Comparison of ENCODE assay signal across 10 cellular contexts in the genomic region with DNA sequence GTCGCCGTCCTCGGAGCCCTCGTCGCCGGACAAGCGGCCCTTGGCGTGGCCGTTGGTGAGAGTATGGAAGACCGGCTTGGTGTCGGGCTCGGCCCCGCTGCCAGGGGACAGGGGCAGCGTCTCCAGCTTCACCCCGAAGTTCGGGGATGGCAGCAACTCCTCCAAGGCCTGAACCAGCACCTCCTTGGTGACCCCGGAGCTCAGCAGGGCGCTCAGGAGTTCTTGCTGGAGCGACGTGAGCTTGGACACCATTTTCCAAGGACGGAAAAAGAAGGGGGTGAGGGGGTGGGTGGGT. TPM values are rescaled to one million over a fixed set of nuclear protein-coding genes. Genes with fewer than 3 reads are reported as not detected.
A peak's percentile ranks its signal among the peaks of the same experiment; 100 is the strongest.
DNase-seq lines count a peak whose midpoint lies in the region; ATAC-seq and TF ChIP-seq lines count a peak whose summit lies in the region.
"Had no signal": no experiment of that assay in that cellular context is flagged by ENCODE, and none has a peak within 500 bp of the region (broad histone marks: within the 10 kb centered on the region; RNA-seq: fewer than 3 reads in every experiment).

No MANE protein-coding gene starts in this region.

- H3K27me3 Mint-ChIP-seq in naive thymus-derived CD8-positive, alpha-beta T cell, result peaks cover 34 to 91% (median 56%) of the 10 kb centered on the region in 5 donors

- H3K4me1 ChIP-seq in duodenal mucosa (ENCODE audit: control insufficient read depth in 1 of 2, insufficient read depth in 2 of 2, low read length in 2 of 2), result peaks cover 16 to 18% of the 10 kb centered on the region in 2 donors
- H3K4me1 ChIP-seq in tibial nerve, result peaks cover 0 to 43% (median 25%) of the 10 kb centered on the region in 4 donors

- H3K36me3 Mint-ChIP-seq in naive thymus-derived CD8-positive, alpha-beta T cell, result no peaks in the 10 kb centered on the region

- intact Hi-C loops in posterior cingulate gyrus (cut with DNase I), result no loop called here

- TF ChIP-seq CTCF in GM06990 (IDR thresholded peaks at IDR 0.05; ENCODE audit: insufficient read depth, low read length, poor library complexity, severe bottlenecking) (no peak), tibial nerve (IDR thresholded peaks at IDR 0.05) (no peak)

- ATAC-seq in HG02642 (IDR thresholded peaks at IDR 0.05; ENCODE audit: poor library complexity, unreplicated experiment) (peak; percentile 20), HG02970 (IDR thresholded peaks at IDR 0.05; ENCODE audit: low FRiP score, unreplicated experiment) (no peak)
- ATAC-seq in naive thymus-derived CD8-positive, alpha-beta T cell, result peak in 1 of 2 donors; percentile 16

- peaks cover 2% of the 10 kb centered on the region for H3K27me3 ChIP-seq in GM06990 (replicated peaks; ENCODE audit: control insufficient read depth, insufficient read depth, low read length)
- H3K27me3 ChIP-seq in duodenal mucosa (ENCODE audit: control insufficient read depth in 1 of 2, insufficient read depth in 2 of 2, low read length in 2 of 2), result peaks cover 27 to 30% of the 10 kb centered on the region in 2 donors
- peaks cover 0 to 98% of the 10 kb centered on the region in 2 donors for H3K27me3 ChIP-seq in tibial nerve

- H3K9me3 ChIP-seq in duodenal mucosa (ENCODE audit: control insufficient read depth in 1 of 2, low read length in 2 of 2) (no peaks in the 10 kb centered on the region), tibial nerve (no peaks in the 10 kb centered on the region)

- 5 to 10% methylated on average over 7 to 13 of the region's 21 CpGs for WGBS in tibial nerve, 2 donors

- no peaks in the 10 kb centered on the region for H3K36me3 ChIP-seq in GM06990 (ENCODE audit: control insufficient read depth, insufficient read depth, low read length)
- no peaks in the 10 kb centered on the region for H3K36me3 ChIP-seq in duodenal mucosa (ENCODE audit: control insufficient read depth in 1 of 2, insufficient read depth in 2 of 2, low read length in 2 of 2)
- no peaks in the 10 kb centered on the region for H3K36me3 ChIP-seq in tibial nerve

- H3K9me3 Mint-ChIP-seq in naive thymus-derived CD8-positive, alpha-beta T cell, result no peaks in the 10 kb centered on the region

- peak overlapping the region in 9 of 10 donors; percentile 42 to 77 (median 57) for H3K4me3 Mint-ChIP-seq in naive thymus-derived CD8-positive, alpha-beta T cell

- POLR2A ChIA-PET in naive thymus-derived CD8-positive, alpha-beta T cell (lab: Charles Lee), result no interaction called here

- peak overlapping the region; percentile 57 for H3K4me3 ChIP-seq in GM06990 (replicated peaks; ENCODE audit: low read depth, low read length)
- peak overlapping the region; percentile 76 to 82 for H3K4me3 ChIP-seq in duodenal mucosa (ENCODE audit: low read depth in 1 of 2, low read length in 2 of 2)
- H3K4me3 ChIP-seq in tibial nerve, result peak overlapping the region in 1 of 4 donors; percentile 35

- TF ChIP-seq POLR2A in tibial nerve (IDR thresholded peaks at IDR 0.05), result no peak

- DNase-seq in GM06990 (ENCODE audit: extremely low read depth, insufficient read length), result peak; percentile 33
- DNase-seq in naive thymus-derived CD8-positive, alpha-beta T cell, result no peak
- no peak for DNase-seq in posterior cingulate gyrus
- no peak for DNase-seq in tibial nerve (ENCODE audit: low spot score in 2 of 2)
- DNase-seq in NCI-H1105 treated with DMSO at 0.1 percent for 48 hours (lab: John Stamatoyannopoulos, UW), result no peak
- DNase-seq: COR-L47 had no signal

- no peak overlapping the region for H3K27ac Mint-ChIP-seq in naive thymus-derived CD8-positive, alpha-beta T cell

- peaks cover 11 to 36% (median 28%) of the 10 kb centered on the region in 4 donors for H3K4me1 Mint-ChIP-seq in naive thymus-derived CD8-positive, alpha-beta T cell

- H3K27ac ChIP-seq in duodenal mucosa (ENCODE audit: low read depth, low read length), result peak overlapping the region; percentile 86
- H3K27ac ChIP-seq in tibial nerve, result peak overlapping the region in 1 of 4 donors; percentile 51

- TF ChIP-seq EP300 in tibial nerve (IDR thresholded peaks at IDR 0.05), result no peak

- peak overlapping the region; percentile 69 to 76 for H3K9ac ChIP-seq in duodenal mucosa (ENCODE audit: low read depth in 1 of 2, low read length in 2 of 2)

RNA-seq across cellular contexts. Expression of gene HNF1B, which starts 0.3 kb away (rescaled TPM):
- total RNA-seq in naive thymus-derived CD8-positive, alpha-beta T cell, result not detected
- polyA plus RNA-seq in naive thymus-derived CD8-positive, alpha-beta T cell, result not detected
- not detected for total RNA-seq in tibial nerve
- total RNA-seq: fibroblast of villous mesenchyme had no signal
